Comparison of ENCODE assay signal across 28 cellular contexts in genomic region chr3:99607151-99607550, GRCh38. TPM values are rescaled to one million over a fixed set of nuclear protein-coding genes. Genes with fewer than 3 reads are reported as not detected.
A peak's percentile ranks its signal among the peaks of the same experiment; 100 is the strongest.
DNase-seq lines count a peak whose midpoint lies in the region; ATAC-seq lines count a peak whose summit lies in the region.
"Had no signal": no experiment of that assay in that cellular context is flagged by ENCODE, and none has a peak within 500 bp of the region (broad histone marks: within the 10 kb centered on the region; RNA-seq: fewer than 3 reads in every experiment).

No MANE protein-coding gene starts in this region.

- no peaks in the 10 kb centered on the region for H3K79me1 ChIP-seq in mesendoderm (ENCODE audit: low read length)

- H3K27ac ChIP-seq in mesendoderm (ENCODE audit: low read depth, low read length), result no peak overlapping the region
- H3K27ac ChIP-seq: dorsolateral prefrontal cortex, epithelial cell of prostate, foreskin keratinocyte, ovary, SK-N-MC, transverse colon had no signal

- no peak overlapping the region for H3K4me3 ChIP-seq in mesendoderm (ENCODE audit: low read length)
- H3K4me3 ChIP-seq: dorsolateral prefrontal cortex, HAP-1, ovary, SK-N-MC, transverse colon had no signal

- ATAC-seq in GM18867 (IDR thresholded peaks at IDR 0.05; ENCODE audit: unreplicated experiment) (peak; percentile 100), GM21619 (IDR thresholded peaks at IDR 0.05; ENCODE audit: unreplicated experiment) (peak; percentile 61), HG03159 (IDR thresholded peaks at IDR 0.05; ENCODE audit: unreplicated experiment) (peak; percentile 56), HG02970 (IDR thresholded peaks at IDR 0.05; ENCODE audit: low FRiP score, unreplicated experiment) (no peak)
- ATAC-seq: activated CD4-positive, CD25-positive, alpha-beta regulatory T cell treated with anti-CD3 and anti-CD28 coated beads, Interleukin-2, amount 50 U/mL, for 24 hours; foreskin keratinocyte; sciatic nerve had no signal

- no peak overlapping the region for H3K9ac ChIP-seq in mesendoderm (ENCODE audit: low read length)

- no CpG with 5 or more reads among the region's 1 CpG for WGBS in mesendoderm (ENCODE audit: extremely low coverage, insufficient coverage, low lambda C conversion rate)

- no peak overlapping the region for H3K4ac ChIP-seq in mesendoderm (ENCODE audit: low read depth, low read length)

- H3K27me3 ChIP-seq in mesendoderm (ENCODE audit: insufficient read depth, low read length, poor library complexity), result no peaks in the 10 kb centered on the region
- H3K27me3 ChIP-seq: foreskin keratinocyte, ovary, transverse colon had no signal

- H3K4me1 ChIP-seq in mesendoderm (ENCODE audit: control insufficient read depth, low read depth, low read length), result no peaks in the 10 kb centered on the region
- H3K4me1 ChIP-seq: foreskin keratinocyte, HAP-1, transverse colon had no signal

- H2BK5ac ChIP-seq in mesendoderm (ENCODE audit: low read length), result no peak overlapping the region

- no peak overlapping the region for H3K18ac ChIP-seq in mesendoderm (ENCODE audit: low read length)

- H3K4me2 ChIP-seq in mesendoderm (ENCODE audit: low read length), result no peak overlapping the region

- DNase-seq in RPMI8226, result peak; percentile 50
- no peak for DNase-seq in mesendoderm
- DNase-seq in DMS153 (lab: John Stamatoyannopoulos, UW), result no peak
- no peak for DNase-seq in GM19238 (ENCODE audit: insufficient read length, low spot score)
- DNase-seq: activated naive CD4-positive, alpha-beta T cell treated with anti-CD3 and anti-CD28 coated beads, Interleukin-2, amount 50 U/mL, for 16 hours; activated T-cell treated with anti-CD3 and anti-CD28 coated beads, Interleukin-2, amount 50 U/mL, for 48 hours; aorta; CD4-positive, alpha-beta memory T cell; central memory CD4-positive, alpha-beta T cell; DMS79; dorsolateral prefrontal cortex; foreskin keratinocyte; hypothalamus; mammary epithelial cell; NCI-H146; ovary; stimulated activated naive CD4-positive, alpha-beta T cell treated with Interleukin-2 at 50 U/mL for 16 hours; T1000; transverse colon had no signal

- H2BK15ac ChIP-seq in mesendoderm (replicated peaks; ENCODE audit: low read depth), result no peak overlapping the region

- no peaks in the 10 kb centered on the region for H3K79me2 ChIP-seq in mesendoderm (ENCODE audit: control insufficient read depth, insufficient read depth, low read length)

- H4K8ac ChIP-seq in mesendoderm (ENCODE audit: low read depth, low read length), result no peak overlapping the region

- H3K23ac ChIP-seq in mesendoderm (ENCODE audit: low read length), result no peak overlapping the region

- no peak overlapping the region for H2BK120ac ChIP-seq in mesendoderm (ENCODE audit: low read depth, low read length)

- H3K56ac ChIP-seq in mesendoderm (ENCODE audit: low read length), result no peak overlapping the region

- H2AK5ac ChIP-seq in mesendoderm (ENCODE audit: low read length), result no peak overlapping the region

- no peak overlapping the region for H4K5ac ChIP-seq in mesendoderm (ENCODE audit: low read length)

- no peaks in the 10 kb centered on the region for H3K36me3 ChIP-seq in mesendoderm (ENCODE audit: control insufficient read depth, insufficient read depth, low read length)
- H3K36me3 ChIP-seq: HAP-1, ovary, transverse colon had no signal

RNA-seq across cellular contexts. Expression of gene COL8A1, which starts 31.2 kb away (rescaled TPM):
- 0.20 TPM for polyA plus RNA-seq in mesendoderm (2013, experiment 1 of 2)
- polyA plus RNA-seq in mesendoderm (2013, experiment 2 of 2), result 0.24 TPM
- polyA plus RNA-seq: CD4-positive, alpha-beta memory T cell had no signal
